Comparison of ENCODE assay signal across 19 cellular contexts in the genomic region with DNA sequence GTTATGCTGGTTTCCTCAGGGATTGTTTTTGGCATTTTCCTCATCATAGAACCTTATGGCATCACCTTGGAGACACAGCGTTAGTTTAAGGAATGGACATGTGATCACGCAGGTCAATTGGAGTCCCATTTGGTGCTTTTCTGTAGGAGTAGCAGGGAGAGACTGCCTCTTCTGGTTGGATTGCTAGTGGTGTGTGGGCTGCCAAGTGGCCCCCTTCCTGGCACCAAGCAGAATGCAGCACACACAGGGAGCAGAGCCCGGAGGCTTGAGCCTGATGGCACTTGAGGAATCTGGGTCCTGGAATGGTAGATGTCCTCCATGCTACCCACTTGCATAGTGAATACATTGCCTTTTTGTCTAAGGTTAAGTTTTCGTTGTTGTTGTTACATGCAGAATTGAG. TPM values are rescaled to one million over a fixed set of nuclear protein-coding genes. Genes with fewer than 3 reads are reported as not detected.
A peak's percentile ranks its signal among the peaks of the same experiment; 100 is the strongest.
DNase-seq lines count a peak whose midpoint lies in the region; FAIRE-seq and TF ChIP-seq lines count a peak whose summit lies in the region.
"Had no signal": no experiment of that assay in that cellular context is flagged by ENCODE, and none has a peak within 500 bp of the region (broad histone marks: within the 10 kb centered on the region; RNA-seq: fewer than 3 reads in every experiment).

No MANE protein-coding gene starts in this region.

- no peak overlapping the region for H2BK120ac ChIP-seq in H1 (replicated peaks; ENCODE audit: low read depth, low read length)

- no peak for FAIRE-seq in H1 (lab: Jason Lieb, UNC)
- FAIRE-seq: GM12878, HepG2, HTR-8/SVneo had no signal

- H3K79me1 ChIP-seq in H1 (ENCODE audit: low read depth, low read length) = no peaks in the 10 kb centered on the region

- no peak for TF ChIP-seq POLR2A in H1 (IDR thresholded peaks at IDR 0.05; ENCODE audit: control extremely low read depth in 1 of 2, low read depth in 2 of 2, low read length in 2 of 2)

- no peak overlapping the region for H2BK5ac ChIP-seq in H1 (ENCODE audit: low read depth, low read length)

- TF ChIP-seq EP300 in H1 (IDR thresholded peaks at IDR 0.05; ENCODE audit: borderline replicate concordance in 1 of 2, low read depth in 2 of 2, low read length in 2 of 2) = no peak

- TF ChIP-seq RAD21 in H1 (IDR thresholded peaks at IDR 0.05 in 1 of 2, conservative IDR thresholded peaks at IDR 0.05 in 1 of 2; ENCODE audit: low read depth in 2 of 2, low read length in 2 of 2) = peak; percentile 25 to 46; a peak in 3 of 4 replicates

- TF ChIP-seq CTCF in H1 (IDR thresholded peaks at IDR 0.05; ENCODE audit: control extremely low read depth in 1 of 3, insufficient read depth in 1 of 3, low read depth in 1 of 3, low read length in 3 of 3) (peak; percentile 18 to 76 (median 50)), GM13977 (IDR thresholded peaks at IDR 0.05; ENCODE audit: extremely low read depth, insufficient read depth, missing control alignments) (no peak), left ventricle myocardium inferior (IDR thresholded peaks at IDR 0.05; ENCODE audit: borderline replicate concordance) (no peak)

- H3K4me3 ChIP-seq in H1 (ENCODE audit: extremely low read depth in 1 of 4, insufficient read depth in 2 of 4, low read depth in 3 of 4, low read length in 4 of 4) (no peak overlapping the region), left ventricle myocardium inferior (no peak overlapping the region)
- H3K4me3 ChIP-seq: BLaER1 treated with 17β-estradiol and CSF1 and Interleukin-3, amounts not matched to agents 10 nM and 100 nM; GM12878 had no signal

- no peak overlapping the region for H3K14ac ChIP-seq in H1 (ENCODE audit: insufficient read length)

- no peaks in the 10 kb centered on the region for H3K23me2 ChIP-seq in H1 (ENCODE audit: low read depth, low read length)

- H3K27ac ChIP-seq in H1 (ENCODE audit: low read depth, low read length) = no peak overlapping the region
- no peak overlapping the region for H3K27ac ChIP-seq in left ventricle myocardium inferior (replicated peaks)
- H3K27ac ChIP-seq: 22Rv1; BLaER1 treated with 17β-estradiol and CSF1 and Interleukin-3, amounts not matched to agents 10 nM and 100 nM; KMS-11 had no signal

- in situ Hi-C loops in GM13977 (cut with MboI; ENCODE audit: low pct_unique_long_range_greater_than_20kb, low sequenced_read_pairs, unreplicated experiment) = no loop called here

- H2AFZ ChIP-seq in H1 (ENCODE audit: low read length) = no peak overlapping the region

- H3K9me3 ChIP-seq in H1 (ENCODE audit: insufficient read depth in 2 of 2, low read depth in 1 of 2, low read length in 1 of 2) = no peaks in the 10 kb centered on the region
- H3K9me3 ChIP-seq in left ventricle myocardium inferior (replicated peaks) = no peaks in the 10 kb centered on the region
- H3K9me3 ChIP-seq: BLaER1 treated with 17β-estradiol and CSF1 and Interleukin-3, amounts not matched to agents 10 nM and 100 nM had no signal

- no peak overlapping the region for H4K91ac ChIP-seq in H1 (replicated peaks; ENCODE audit: insufficient read length, low read length)

- no peak overlapping the region for H2BK12ac ChIP-seq in H1 (ENCODE audit: low read depth, low read length)

- no peak overlapping the region for H2BK20ac ChIP-seq in H1 (ENCODE audit: low read length)

- no peak overlapping the region for H3K18ac ChIP-seq in H1 (ENCODE audit: extremely low read depth, low read length)

- no peak overlapping the region for H2AK5ac ChIP-seq in H1 (ENCODE audit: low read depth, low read length)

- H3K56ac ChIP-seq in H1 (replicated peaks; ENCODE audit: insufficient read length, low read depth, low read length) = no peak overlapping the region

- POLR2A ChIA-PET in H1 (lab: Charles Lee; ENCODE audit: partially characterized antibody) = no interaction called here

- no peak overlapping the region for H3K4ac ChIP-seq in H1 (replicated peaks; ENCODE audit: insufficient read length, low read depth, low read length)

- no peak overlapping the region for H3K4me2 ChIP-seq in H1 (ENCODE audit: insufficient read depth in 1 of 2, low read depth in 2 of 2, low read length in 2 of 2)
- H3K4me2 ChIP-seq: BLaER1 treated with 17β-estradiol and CSF1 and Interleukin-3, amounts not matched to agents 10 nM and 100 nM; KMS-11 had no signal

- no peak overlapping the region for H3K23ac ChIP-seq in H1 (ENCODE audit: insufficient read length)

- no peak overlapping the region for H4K5ac ChIP-seq in H1 (ENCODE audit: insufficient read length, low read depth, low read length)

- H3K4me1 ChIP-seq in H1 (replicated peaks in 1 of 4; ENCODE audit: control insufficient read depth in 3 of 4, insufficient read depth in 4 of 4, low read length in 3 of 4) (peaks cover 0 to 2% (median 0%) of the 10 kb centered on the region in 4 experiments; a peak in 2 of 7 replicates), left ventricle myocardium inferior (no peaks in the 10 kb centered on the region)
- H3K4me1 ChIP-seq: BLaER1 treated with 17β-estradiol and CSF1 and Interleukin-3, amounts not matched to agents 10 nM and 100 nM had no signal

- H3K27me3 ChIP-seq in H1 (replicated peaks in 1 of 4; ENCODE audit: control insufficient read depth in 3 of 4, extremely low read depth in 1 of 4, insufficient read depth in 3 of 4, low read length in 3 of 4) (no peaks in the 10 kb centered on the region), left ventricle myocardium inferior (ENCODE audit: low read depth) (no peaks in the 10 kb centered on the region)
- H3K27me3 ChIP-seq: BLaER1 treated with 17β-estradiol and CSF1 and Interleukin-3, amounts not matched to agents 10 nM and 100 nM had no signal

- no peak overlapping the region for H2BK15ac ChIP-seq in H1 (ENCODE audit: low read length)

- H3K36me3 ChIP-seq in H1 (ENCODE audit: control insufficient read depth in 2 of 4, insufficient read depth in 4 of 4, low read length in 3 of 4) (no peaks in the 10 kb centered on the region), left ventricle myocardium inferior (no peaks in the 10 kb centered on the region)
- H3K36me3 ChIP-seq: BLaER1 treated with 17β-estradiol and CSF1 and Interleukin-3, amounts not matched to agents 10 nM and 100 nM had no signal

- H3K9ac ChIP-seq in H1 (replicated peaks in 1 of 4; ENCODE audit: extremely low read depth in 1 of 4, low read depth in 3 of 4, low read length in 3 of 4) = no peak overlapping the region
- H3K9ac ChIP-seq: BLaER1 treated with 17β-estradiol and CSF1 and Interleukin-3, amounts not matched to agents 10 nM and 100 nM; KMS-11 had no signal

- no peaks in the 10 kb centered on the region for H3K79me2 ChIP-seq in H1 (ENCODE audit: control insufficient read depth in 1 of 2, insufficient read depth in 2 of 2, low read length in 2 of 2)

- CTCF ChIA-PET in H1 (lab: Charles Lee; ENCODE audit: partially characterized antibody) = no interaction called here

- DNase-seq in DMS 273 (lab: John Stamatoyannopoulos, UW; ENCODE audit: unreplicated experiment) = peak; percentile 24
- no peak for DNase-seq in DMS 273 treated with DMSO at 0.1 percent for 48 hours (lab: John Stamatoyannopoulos, UW)
- DNase-seq in H1 (ENCODE audit: low read depth in 1 of 2, low spot score in 2 of 2) = no peak
- peak; percentile 26 for DNase-seq in medulla oblongata (ENCODE audit: extremely low spot score)
- no peak for DNase-seq in GM13977 (ENCODE audit: low spot score)
- no peak for DNase-seq in stimulated activated CD4-positive, alpha-beta T cell treated with anti-CD3 and anti-CD28 coated beads, Interleukin-1b, Interleukin-23, amount 100 ng/mL, for 48 hours
- no peak for DNase-seq in left ventricle myocardium inferior
- no peak for DNase-seq in NCI-H446 treated with DMSO at 0.1 percent for 48 hours (lab: John Stamatoyannopoulos, UW)
- DNase-seq: AML-193; CD4-positive, CD25-positive, alpha-beta regulatory T cell; DMS79; GOT3 had no signal

- no peaks in the 10 kb centered on the region for H4K20me1 ChIP-seq in H1 (replicated peaks in 1 of 2; ENCODE audit: control insufficient read depth in 1 of 2, insufficient read depth in 2 of 2, low read length in 2 of 2)
- H4K20me1 ChIP-seq: BLaER1 treated with 17β-estradiol and CSF1 and Interleukin-3, amounts not matched to agents 10 nM and 100 nM had no signal

- intact Hi-C loops in left ventricle myocardium inferior (cut with micrococcal nuclease) = no loop called here

- no peak overlapping the region for H4K8ac ChIP-seq in H1 (ENCODE audit: extremely low read depth, insufficient read depth, low read length)

- 87% methylated on average over 4 of the region's 4 CpGs; no CpG with 5 or more reads in 1 of the 2 experiments for WGBS in H1 (ENCODE audit: extremely low coverage in 1 of 2, insufficient coverage in 1 of 2, insufficient read length in 1 of 2, insufficient replicate concordance in 2 of 2, low coverage in 1 of 2, low lambda C conversion rate in 2 of 2, missing lambda C conversion rate in 1 of 2), 2 experiments

TF ChIP-seq in H1, 55 proteins besides CTCF, POLR2A, EP300 and RAD21 (continues in another document):
- TF ChIP-seq HDAC2 (IDR thresholded peaks at IDR 0.05; ENCODE audit: borderline replicate concordance in 1 of 2, low read depth in 2 of 2, low read length in 2 of 2) (no peak), CBX8 (IDR thresholded peaks at IDR 0.05; ENCODE audit: borderline replicate concordance, low read depth, low read length) (no peak), CHD2 (IDR thresholded peaks at IDR 0.05; ENCODE audit: low read length) (no peak), PHF8 (conservative IDR thresholded peaks at IDR 0.05; ENCODE audit: low read depth, low read length) (no peak), GTF2F1 (IDR thresholded peaks at IDR 0.05; ENCODE audit: borderline replicate concordance, low read depth, low read length) (no peak), TCF12 (IDR thresholded peaks at IDR 0.05; ENCODE audit: low read depth, low read length) (no peak), SP2 (IDR thresholded peaks at IDR 0.05; ENCODE audit: low read length) (no peak), SP1 (IDR thresholded peaks at IDR 0.05; ENCODE audit: low read depth, low read length) (no peak), POLR2AphosphoS5 (IDR thresholded peaks at IDR 0.05; ENCODE audit: low read depth, low read length) (no peak), KDM4A (IDR thresholded peaks at IDR 0.05; ENCODE audit: low read depth, low read length, severe bottlenecking) (no peak), CBX5 (IDR thresholded peaks at IDR 0.05; ENCODE audit: low read depth, low read length) (no peak), SP4 (IDR thresholded peaks at IDR 0.05; ENCODE audit: low read length) (no peak)

RNA-seq across cellular contexts. Expression of gene SDK1, which starts 58.0 kb away (rescaled TPM):
- 7.2 and 7.3 TPM in 2 replicates for total RNA-seq in H1 (2021; fragmentation: NEBNext Ultra II Directional; extraction: Animal tissue kit (Norgen Biotek cat#: 25700))
- polyA plus RNA-seq in H1 (2011; rRNA removed) = 3.3 and 4.7 TPM in 2 replicates
- 2.7 TPM for polyA plus RNA-seq in H1 (2011; cell fraction: cytosol; rRNA removed)
- polyA plus RNA-seq in H1 (2011; cell fraction: nucleus; rRNA removed) = 10.6 TPM
- polyA plus RNA-seq in H1 (2012, experiment 1 of 2) = 3.6 to 7.4 TPM (median 6.1 TPM) in 4 replicates
- 2.8 TPM for polyA plus RNA-seq in H1 (2012, experiment 2 of 2)
- 7.2 TPM for polyA plus RNA-seq in H1 (2013, experiment 1 of 2)
- 5.9 TPM for polyA plus RNA-seq in H1 (2013, experiment 2 of 2)
- polyA minus RNA-seq in H1 (2011; rRNA and poly(A)+ RNA removed) = 10.0 and 10.6 TPM in 2 replicates
- 8.9 TPM for polyA minus RNA-seq in H1 (2011; cell fraction: cytosol; rRNA and poly(A)+ RNA removed)
- polyA minus RNA-seq in H1 (2011; cell fraction: nucleus; rRNA and poly(A)+ RNA removed) = 21.6 TPM
- total RNA-seq in left ventricle myocardium inferior = 1.3 TPM
- total RNA-seq: G401 had no signal
- polyA plus RNA-seq: CD4-positive, CD25-positive, alpha-beta regulatory T cell had no signal

Comparison
In these comparisons a context has a peak if more than half of its experiments do, and no peak if none do; other contexts are left out.
1. DNase-seq: peak in DMS 273 (single experiment) and medulla oblongata (single experiment); none in DMS 273 treated with DMSO at 0.1 percent for 48 hours (single experiment), H1 (0 of 2), GM13977 (single experiment), stimulated activated CD4-positive, alpha-beta T cell treated with anti-CD3 and anti-CD28 coated beads, Interleukin-1b, Interleukin-23, amount 100 ng/mL, for 48 hours (single experiment), left ventricle myocardium inferior (single experiment) and NCI-H446 treated with DMSO at 0.1 percent for 48 hours (single experiment).
2. CTCF ChIP-seq: peak in H1 (3 of 3); none in GM13977 (single experiment) and left ventricle myocardium inferior (single experiment).